In genomic region chr16:88672776-88673175, GRCh38 we compare ENCODE assay signal across 13 cellular contexts. TPM values are rescaled to one million over a fixed set of nuclear protein-coding genes. Genes with fewer than 3 reads are reported as not detected.
DNase-seq lines count a peak whose midpoint lies in the region; TF ChIP-seq lines count a peak whose summit lies in the region.
"Had no signal": no experiment of that assay in that cellular context is flagged by ENCODE, and none has a peak within 500 bp of the region (broad histone marks: within the 10 kb centered on the region; RNA-seq: fewer than 3 reads in every experiment).

No MANE protein-coding gene starts in this region.

- H3K36me3 ChIP-seq in cardiac muscle cell (no peaks in the 10 kb centered on the region), skeletal muscle tissue (ENCODE audit: control insufficient read depth in 3 of 3, insufficient read depth in 3 of 3, low read length in 3 of 3) (peaks cover 0 to 3% (median 2%) of the 10 kb centered on the region in 3 donors)
- H3K36me3 ChIP-seq: thoracic aorta had no signal

- H3K4me3 ChIP-seq in cardiac muscle cell, result no peak overlapping the region
- peak overlapping the region in 1 of 3 donors; percentile 20 for H3K4me3 ChIP-seq in skeletal muscle tissue (ENCODE audit: low read length in 3 of 3)
- H3K4me3 ChIP-seq: thoracic aorta had no signal

- peak; percentile 34 for TF ChIP-seq CTCF in cardiac muscle cell (IDR thresholded peaks at IDR 0.05; ENCODE audit: low read depth, low read length)

- peak overlapping the region in 2 of 3 donors; percentile 25 to 59 for H3K9ac ChIP-seq in skeletal muscle tissue (ENCODE audit: low read depth in 1 of 3, low read length in 3 of 3)

- in situ Hi-C loops in SK-MEL-5 (cut with HindIII; ENCODE audit: low pct_unique_long_range_greater_than_20kb, low sequenced_read_pairs), result no loop called here

- peak; percentile 19 for DNase-seq in NCI-H748 (lab: John Stamatoyannopoulos, UW; ENCODE audit: unreplicated experiment)
- DNase-seq in NCI-H748 treated with DMSO at 0.1 percent for 48 hours (lab: John Stamatoyannopoulos, UW), result no peak
- DNase-seq in SK-MEL-5 (ENCODE audit: low read depth, low spot score), result peak; percentile 54
- peak in 1 of 2 donors; percentile 48 for DNase-seq in cardiac muscle cell (ENCODE audit: low read depth in 1 of 2, low spot score in 1 of 2)
- no peak for DNase-seq in COLO829 (ENCODE audit: low spot score)
- no peak for DNase-seq in activated gamma-delta T cell (lab: John Stamatoyannopoulos, UW)
- DNase-seq in anterior cingulate cortex (lab: John Stamatoyannopoulos, UW), result no peak
- DNase-seq: activated T-cell treated with anti-CD3 and anti-CD28 coated beads, Interleukin-2, amount 50 U/mL, for 72 hours; cerebellar nuclear complex; stimulated activated CD4-positive, alpha-beta T cell treated with anti-CD3 and anti-CD28 coated beads, Interleukin-4, amount 100 ng/mL, for 4 hours had no signal

- H3K27me3 ChIP-seq in cardiac muscle cell (no peaks in the 10 kb centered on the region), skeletal muscle tissue (ENCODE audit: control insufficient read depth in 3 of 3, insufficient read depth in 3 of 3, low read length in 3 of 3) (peaks cover 0 to 4% (median 0%) of the 10 kb centered on the region in 3 donors)

- no peak overlapping the region for H3K27ac ChIP-seq in cardiac muscle cell
- peak overlapping the region; percentile 90 for H3K27ac ChIP-seq in skeletal muscle tissue (ENCODE audit: low read depth, low read length)
- H3K27ac ChIP-seq: thoracic aorta had no signal

- no peaks in the 10 kb centered on the region for H3K9me3 ChIP-seq in cardiac muscle cell (ENCODE audit: low read depth)
- H3K9me3 ChIP-seq in skeletal muscle tissue (ENCODE audit: control insufficient read depth in 3 of 3, low read length in 3 of 3), result no peaks in the 10 kb centered on the region
- H3K9me3 ChIP-seq: thoracic aorta had no signal

- H3K4me1 ChIP-seq in cardiac muscle cell (ENCODE audit: low read depth), result peaks cover 14% of the 10 kb centered on the region
- H3K4me1 ChIP-seq in skeletal muscle tissue (ENCODE audit: control insufficient read depth in 3 of 3, insufficient read depth in 3 of 3, low read length in 3 of 3), result peaks cover 58 to 79% (median 76%) of the 10 kb centered on the region in 3 donors

RNA-seq across cellular contexts. Expression of gene MVD, which starts 9.9 kb away (rescaled TPM):
- total RNA-seq in SK-MEL-5 (2014; rRNA removed; shearing (Covaris generic)), result 11.6 and 13.0 TPM in 2 replicates
- polyA plus RNA-seq in SK-MEL-5 (2015; cell fraction: cytosol; rRNA removed), result 16.4 and 17.1 TPM in 2 replicates
- polyA plus RNA-seq in SK-MEL-5 (2015; cell fraction: nucleus; rRNA removed), result 74.7 and 84.0 TPM in 2 replicates
- total RNA-seq in cardiac muscle cell (65.0 and 159 TPM in 2 replicates), skeletal muscle tissue (14.1 TPM)
- 88.4 and 192 TPM in 2 replicates for polyA plus RNA-seq in cardiac muscle cell

RNA-seq across cellular contexts. Expression of gene SNAI3, which starts 13.5 kb away (rescaled TPM):
- not detected in 2 replicates for total RNA-seq in SK-MEL-5 (2014; rRNA removed; shearing (Covaris generic))
- polyA plus RNA-seq in SK-MEL-5 (2015; cell fraction: cytosol; rRNA removed), result 0.23 TPM in 1 of 2 replicates, not detected in the other
- not detected in 2 replicates for polyA plus RNA-seq in SK-MEL-5 (2015; cell fraction: nucleus; rRNA removed)
- total RNA-seq in cardiac muscle cell (1.6 and 2.9 TPM in 2 replicates), skeletal muscle tissue (8.4 TPM)
- 3.7 and 4.5 TPM in 2 replicates for polyA plus RNA-seq in cardiac muscle cell
- polyA plus RNA-seq: neural cell had no signal

RNA-seq across cellular contexts. Expression of gene CYBA, which starts 21.9 kb away (rescaled TPM):
- total RNA-seq in SK-MEL-5 (2014; rRNA removed; shearing (Covaris generic)), result 34.2 and 41.9 TPM in 2 replicates
- polyA plus RNA-seq in SK-MEL-5 (2015; cell fraction: cytosol; rRNA removed), result 32.9 and 58.6 TPM in 2 replicates
- polyA plus RNA-seq in SK-MEL-5 (2015; cell fraction: nucleus; rRNA removed), result 15.0 and 20.2 TPM in 2 replicates
- 174 and 218 TPM in 2 replicates for total RNA-seq in cardiac muscle cell
- polyA plus RNA-seq in cardiac muscle cell, result 233 and 237 TPM in 2 replicates
- total RNA-seq in skeletal muscle tissue, result 90.8 TPM

RNA-seq across cellular contexts. Expression of gene RNF166, which starts 33.4 kb away (rescaled TPM):
- total RNA-seq in SK-MEL-5 (2014; rRNA removed; shearing (Covaris generic)), result 9.6 TPM in 2 replicates
- 13.7 and 18.5 TPM in 2 replicates for polyA plus RNA-seq in SK-MEL-5 (2015; cell fraction: cytosol; rRNA removed)
- 46.7 and 48.8 TPM in 2 replicates for polyA plus RNA-seq in SK-MEL-5 (2015; cell fraction: nucleus; rRNA removed)
- 30.0 and 33.5 TPM in 2 replicates for total RNA-seq in cardiac muscle cell
- polyA plus RNA-seq in cardiac muscle cell, result 23.2 and 34.2 TPM in 2 replicates
- 12.0 TPM for total RNA-seq in skeletal muscle tissue

RNA-seq across cellular contexts. Expression of gene CTU2, which starts 33.5 kb away (rescaled TPM):
- 15.1 and 15.5 TPM in 2 replicates for total RNA-seq in SK-MEL-5 (2014; rRNA removed; shearing (Covaris generic))
- 29.3 and 31.6 TPM in 2 replicates for polyA plus RNA-seq in SK-MEL-5 (2015; cell fraction: cytosol; rRNA removed)
- 49.2 and 49.5 TPM in 2 replicates for polyA plus RNA-seq in SK-MEL-5 (2015; cell fraction: nucleus; rRNA removed)
- total RNA-seq in cardiac muscle cell (9.3 and 10.8 TPM in 2 replicates), skeletal muscle tissue (10.4 TPM)
- polyA plus RNA-seq in cardiac muscle cell, result 9.2 and 13.8 TPM in 2 replicates

Comparison
In these comparisons a context has a peak if more than half of its experiments do, and no peak if none do; other contexts are left out.
1. DNase-seq: peak in NCI-H748 (single experiment) and SK-MEL-5 (single experiment); none in NCI-H748 treated with DMSO at 0.1 percent for 48 hours (single experiment), COLO829 (single experiment), activated gamma-delta T cell (single experiment) and anterior cingulate cortex (0 of 58).